In genomic region chr17:64097196-64097936, GRCh38 we compare ENCODE assay signal across 14 cellular contexts. TPM values are rescaled to one million over a fixed set of nuclear protein-coding genes. Genes with fewer than 3 reads are reported as not detected.
DNase-seq lines count a peak whose midpoint lies in the region; ATAC-seq and TF ChIP-seq lines count a peak whose summit lies in the region.
"Had no signal": no experiment of that assay in that cellular context is flagged by ENCODE, and none has a peak within 500 bp of the region (broad histone marks: within the 10 kb centered on the region; RNA-seq: fewer than 3 reads in every experiment).

No MANE protein-coding gene starts in this region.

- intact Hi-C loops in activated CD4-positive, alpha-beta memory T cell treated with anti-CD3 and anti-CD28 coated beads for 36 hours (cut with micrococcal nuclease), result no loop called here
- intact Hi-C loops in naive thymus-derived CD4-positive, alpha-beta T cell (cut with micrococcal nuclease), result loop anchor here in 1 of 2 donors (2.0 kb wide), 1 partner anchor 23 kb away; no protein-coding TSS in a partner anchor

- H3K9me3 Mint-ChIP-seq in activated CD4-positive, alpha-beta memory T cell treated with anti-CD3 and anti-CD28 coated beads for 36 hours, result no peaks in the 10 kb centered on the region
- H3K9me3 Mint-ChIP-seq in activated CD4-positive, alpha-beta memory T cell treated with anti-CD3 and anti-CD28 coated beads, Interleukin-2, amount 10 ng/mL, durations not matched to agents 7 days and 5 days, result no peaks in the 10 kb centered on the region
- H3K9me3 Mint-ChIP-seq in activated T-helper 17 cell treated with anti-CD3 and anti-CD28 coated beads, Interleukin-2, amount 50 U/mL, for 72 hours, result no peaks in the 10 kb centered on the region
- no peaks in the 10 kb centered on the region for H3K9me3 Mint-ChIP-seq in stimulated activated naive CD8-positive, alpha-beta T cell treated with anti-CD3 and anti-CD28 coated beads, Interleukin-15, Interleukin-2, amounts not matched to agents 100 ng/mL and 50 ng/mL, for 24 hours
- H3K9me3 Mint-ChIP-seq in naive thymus-derived CD4-positive, alpha-beta T cell, result peaks cover 0 to 2% (median 0%) of the 10 kb centered on the region in 11 donors
- H3K9me3 Mint-ChIP-seq: activated naive CD4-positive, alpha-beta T cell treated with anti-CD3 and anti-CD28 coated beads, Interleukin-2, amount 50 U/mL, for 24 hours; IgD-negative memory B cell had no signal

- peaks cover 7 to 12% of the 10 kb centered on the region in 2 donors for H3K4me1 ChIP-seq in naive thymus-derived CD4-positive, alpha-beta T cell (ENCODE audit: control insufficient read depth in 2 of 2, insufficient read depth in 2 of 2, low read length in 2 of 2)

- no peak overlapping the region for H3K27ac ChIP-seq in naive thymus-derived CD4-positive, alpha-beta T cell (ENCODE audit: low read depth, low read length)
- H3K27ac ChIP-seq: parathyroid adenoma had no signal

- no peak overlapping the region for H3K4me3 ChIP-seq in fibroblast of pulmonary artery (replicated peaks; ENCODE audit: low read depth, low read length)
- no peak overlapping the region for H3K4me3 ChIP-seq in naive thymus-derived CD4-positive, alpha-beta T cell (ENCODE audit: low read length)

- H3K27me3 ChIP-seq in naive thymus-derived CD4-positive, alpha-beta T cell (ENCODE audit: control insufficient read depth in 2 of 2, insufficient read depth in 2 of 2, low read length in 2 of 2), result no peaks in the 10 kb centered on the region

- peaks cover 32% of the 10 kb centered on the region for H3K36me3 Mint-ChIP-seq in activated CD4-positive, alpha-beta memory T cell treated with anti-CD3 and anti-CD28 coated beads for 36 hours
- peaks cover 78% of the 10 kb centered on the region for H3K36me3 Mint-ChIP-seq in activated CD4-positive, alpha-beta memory T cell treated with anti-CD3 and anti-CD28 coated beads, Interleukin-2, amount 10 ng/mL, durations not matched to agents 7 days and 5 days (ENCODE audit: low read depth)
- H3K36me3 Mint-ChIP-seq in activated T-helper 17 cell treated with anti-CD3 and anti-CD28 coated beads, Interleukin-2, amount 50 U/mL, for 72 hours (ENCODE audit: low read depth), result peaks cover 87% of the 10 kb centered on the region
- peaks cover 38% of the 10 kb centered on the region for H3K36me3 Mint-ChIP-seq in stimulated activated naive CD8-positive, alpha-beta T cell treated with anti-CD3 and anti-CD28 coated beads, Interleukin-15, Interleukin-2, amounts not matched to agents 100 ng/mL and 50 ng/mL, for 24 hours (ENCODE audit: low read depth)
- peaks cover 13 to 46% (median 26%) of the 10 kb centered on the region in 5 donors for H3K36me3 Mint-ChIP-seq in naive thymus-derived CD4-positive, alpha-beta T cell
- H3K36me3 Mint-ChIP-seq: IgD-negative memory B cell had no signal

- H3K27ac Mint-ChIP-seq in activated CD4-positive, alpha-beta memory T cell treated with anti-CD3 and anti-CD28 coated beads for 36 hours, result peak overlapping the region; percentile 13
- H3K27ac Mint-ChIP-seq in activated CD4-positive, alpha-beta memory T cell treated with anti-CD3 and anti-CD28 coated beads, Interleukin-2, amount 10 ng/mL, durations not matched to agents 7 days and 5 days, result no peak overlapping the region
- peak overlapping the region; percentile 78 for H3K27ac Mint-ChIP-seq in activated T-helper 17 cell treated with anti-CD3 and anti-CD28 coated beads, Interleukin-2, amount 50 U/mL, for 72 hours
- H3K27ac Mint-ChIP-seq in stimulated activated naive CD8-positive, alpha-beta T cell treated with anti-CD3 and anti-CD28 coated beads, Interleukin-15, Interleukin-2, amounts not matched to agents 100 ng/mL and 50 ng/mL, for 24 hours, result peak overlapping the region; percentile 9
- H3K27ac Mint-ChIP-seq in naive thymus-derived CD4-positive, alpha-beta T cell, result peak overlapping the region in 1 of 9 donors; percentile 45
- H3K27ac Mint-ChIP-seq: activated naive CD4-positive, alpha-beta T cell treated with anti-CD3 and anti-CD28 coated beads, Interleukin-2, amount 50 U/mL, for 24 hours; IgD-negative memory B cell had no signal

- no peak for DNase-seq in activated CD4-positive, alpha-beta memory T cell treated with anti-CD3 and anti-CD28 coated beads for 36 hours
- DNase-seq in activated CD4-positive, alpha-beta memory T cell treated with anti-CD3 and anti-CD28 coated beads, Interleukin-2, amount 10 ng/mL, durations not matched to agents 7 days and 5 days, result no peak
- peak; percentile 77 for DNase-seq in fibroblast of pulmonary artery (ENCODE audit: low read depth)
- no peak for DNase-seq in NCI-H2227 treated with DMSO at 0.1 percent for 48 hours (lab: John Stamatoyannopoulos, UW)
- no peak for DNase-seq in naive thymus-derived CD4-positive, alpha-beta T cell
- DNase-seq: activated CD4-positive, alpha-beta T cell treated with anti-CD3 and anti-CD28 coated beads for 1 hour; DND-41; NCI-H2171 treated with DMSO at 0.1 percent for 48 hours had no signal

- H3K27me3 Mint-ChIP-seq in activated CD4-positive, alpha-beta memory T cell treated with anti-CD3 and anti-CD28 coated beads for 36 hours, result no peaks in the 10 kb centered on the region
- no peaks in the 10 kb centered on the region for H3K27me3 Mint-ChIP-seq in activated CD4-positive, alpha-beta memory T cell treated with anti-CD3 and anti-CD28 coated beads, Interleukin-2, amount 10 ng/mL, durations not matched to agents 7 days and 5 days
- H3K27me3 Mint-ChIP-seq in activated T-helper 17 cell treated with anti-CD3 and anti-CD28 coated beads, Interleukin-2, amount 50 U/mL, for 72 hours, result no peaks in the 10 kb centered on the region
- H3K27me3 Mint-ChIP-seq in stimulated activated naive CD8-positive, alpha-beta T cell treated with anti-CD3 and anti-CD28 coated beads, Interleukin-15, Interleukin-2, amounts not matched to agents 100 ng/mL and 50 ng/mL, for 24 hours, result no peaks in the 10 kb centered on the region
- H3K27me3 Mint-ChIP-seq in naive thymus-derived CD4-positive, alpha-beta T cell, result no peaks in the 10 kb centered on the region
- H3K27me3 Mint-ChIP-seq: activated naive CD4-positive, alpha-beta T cell treated with anti-CD3 and anti-CD28 coated beads, Interleukin-2, amount 50 U/mL, for 24 hours; IgD-negative memory B cell had no signal

- no peak for TF ChIP-seq CTCF in fibroblast of pulmonary artery (IDR thresholded peaks at IDR 0.05; ENCODE audit: low read length, missing control alignments)

- H3K36me3 ChIP-seq in naive thymus-derived CD4-positive, alpha-beta T cell (ENCODE audit: control insufficient read depth in 2 of 3, insufficient read depth in 3 of 3, low read length in 3 of 3), result peaks cover 0 to 5% (median 4%) of the 10 kb centered on the region in 3 experiments

- CTCF ChIA-PET in activated CD4-positive, alpha-beta memory T cell treated with anti-CD3 and anti-CD28 coated beads for 36 hours (lab: Charles Lee), result interaction anchor here (0.6 to 0.7 kb wide), 3 partner anchors 9 to 36 kb away, joined by 3 to 4 read pairs (median 4); no protein-coding TSS in a partner anchor
- CTCF ChIA-PET in activated CD4-positive, alpha-beta memory T cell treated with anti-CD3 and anti-CD28 coated beads, Interleukin-2, amount 10 ng/mL, durations not matched to agents 7 days and 5 days (lab: Charles Lee), result interaction anchor here (0.9 to 1.2 kb wide), 3 partner anchors 15 to 36 kb away, joined by 3 to 4 read pairs (median 3); no protein-coding TSS in a partner anchor
- CTCF ChIA-PET in naive thymus-derived CD4-positive, alpha-beta T cell (lab: Charles Lee), result interaction anchor here (1.4 kb wide), 1 partner anchor 36 kb away, joined by 5 read pairs; no protein-coding TSS in a partner anchor

- no peak overlapping the region for H3K4me3 Mint-ChIP-seq in activated CD4-positive, alpha-beta memory T cell treated with anti-CD3 and anti-CD28 coated beads for 36 hours
- H3K4me3 Mint-ChIP-seq in activated CD4-positive, alpha-beta memory T cell treated with anti-CD3 and anti-CD28 coated beads, Interleukin-2, amount 10 ng/mL, durations not matched to agents 7 days and 5 days, result no peak overlapping the region
- H3K4me3 Mint-ChIP-seq in activated T-helper 17 cell treated with anti-CD3 and anti-CD28 coated beads, Interleukin-2, amount 50 U/mL, for 72 hours, result peak overlapping the region; percentile 62
- no peak overlapping the region for H3K4me3 Mint-ChIP-seq in stimulated activated naive CD8-positive, alpha-beta T cell treated with anti-CD3 and anti-CD28 coated beads, Interleukin-15, Interleukin-2, amounts not matched to agents 100 ng/mL and 50 ng/mL, for 24 hours
- H3K4me3 Mint-ChIP-seq in naive thymus-derived CD4-positive, alpha-beta T cell, result peak overlapping the region in 1 of 10 donors; percentile 14
- H3K4me3 Mint-ChIP-seq: activated naive CD4-positive, alpha-beta T cell treated with anti-CD3 and anti-CD28 coated beads, Interleukin-2, amount 50 U/mL, for 24 hours; IgD-negative memory B cell had no signal

- no peaks in the 10 kb centered on the region for H3K9me3 ChIP-seq in naive thymus-derived CD4-positive, alpha-beta T cell (ENCODE audit: control insufficient read depth in 2 of 3, low read length in 3 of 3)

- peaks cover 74% of the 10 kb centered on the region for H3K4me1 Mint-ChIP-seq in activated CD4-positive, alpha-beta memory T cell treated with anti-CD3 and anti-CD28 coated beads for 36 hours (ENCODE audit: low read depth)
- peaks cover 77% of the 10 kb centered on the region for H3K4me1 Mint-ChIP-seq in activated CD4-positive, alpha-beta memory T cell treated with anti-CD3 and anti-CD28 coated beads, Interleukin-2, amount 10 ng/mL, durations not matched to agents 7 days and 5 days
- peaks cover 58% of the 10 kb centered on the region for H3K4me1 Mint-ChIP-seq in activated T-helper 17 cell treated with anti-CD3 and anti-CD28 coated beads, Interleukin-2, amount 50 U/mL, for 72 hours
- peaks cover 55% of the 10 kb centered on the region for H3K4me1 Mint-ChIP-seq in stimulated activated naive CD8-positive, alpha-beta T cell treated with anti-CD3 and anti-CD28 coated beads, Interleukin-15, Interleukin-2, amounts not matched to agents 100 ng/mL and 50 ng/mL, for 24 hours (ENCODE audit: low read depth)
- H3K4me1 Mint-ChIP-seq in naive thymus-derived CD4-positive, alpha-beta T cell, result peaks cover 30 to 75% (median 50%) of the 10 kb centered on the region in 7 donors

- ATAC-seq in activated T-helper 17 cell treated with anti-CD3 and anti-CD28 coated beads, Interleukin-2, amount 50 U/mL, for 72 hours (replicated peaks), result no peak
- ATAC-seq in naive thymus-derived CD4-positive, alpha-beta T cell, result no peak
- no peak for ATAC-seq in GM18873 (IDR thresholded peaks at IDR 0.05; ENCODE audit: low FRiP score, unreplicated experiment)

- POLR2A ChIA-PET in activated CD4-positive, alpha-beta memory T cell treated with anti-CD3 and anti-CD28 coated beads for 36 hours (lab: Charles Lee), result no interaction called here
- POLR2A ChIA-PET in activated CD4-positive, alpha-beta memory T cell treated with anti-CD3 and anti-CD28 coated beads, Interleukin-2, amount 10 ng/mL, durations not matched to agents 7 days and 5 days (lab: Charles Lee), result interaction anchor here (0.6 to 2.9 kb wide), 4 partner anchors 12 to 416 kb away, joined by 3 to 10 read pairs (median 4); no protein-coding TSS in a partner anchor
- POLR2A ChIA-PET in naive thymus-derived CD4-positive, alpha-beta T cell (lab: Charles Lee), result interaction anchor here (0.6 to 2.0 kb wide), 7 partner anchors 7 to 76 kb away, joined by 3 to 8 read pairs (median 4); partner anchors contain the start of gene ICAM2

RNA-seq across cellular contexts. Expression of gene ERN1, which starts 32.6 kb away (rescaled TPM):
- total RNA-seq in activated CD4-positive, alpha-beta memory T cell treated with anti-CD3 and anti-CD28 coated beads for 36 hours, result 10 to 100 TPM; 45.3 to 47.7 TPM
- total RNA-seq in activated CD4-positive, alpha-beta memory T cell treated with anti-CD3 and anti-CD28 coated beads, Interleukin-2, amount 10 ng/mL, durations not matched to agents 7 days and 5 days, result 100 to 1,000 TPM; 126 to 128 TPM
- 10 to 100 TPM; 42.2 to 93.3 TPM for total RNA-seq in activated T-helper 17 cell treated with anti-CD3 and anti-CD28 coated beads, Interleukin-2, amount 50 U/mL, for 72 hours
- total RNA-seq in naive thymus-derived CD4-positive, alpha-beta T cell, result 100 to 1,000 TPM in 1 of 5 experiments, 10 to 100 TPM in 4; 52.6 to 110 (median 62.9) TPM
- 10 to 100 TPM; 15.7 to 19.7 TPM for polyA plus RNA-seq in naive thymus-derived CD4-positive, alpha-beta T cell
